32 cellular contexts compared by ENCODE assay signal in the genomic region with DNA sequence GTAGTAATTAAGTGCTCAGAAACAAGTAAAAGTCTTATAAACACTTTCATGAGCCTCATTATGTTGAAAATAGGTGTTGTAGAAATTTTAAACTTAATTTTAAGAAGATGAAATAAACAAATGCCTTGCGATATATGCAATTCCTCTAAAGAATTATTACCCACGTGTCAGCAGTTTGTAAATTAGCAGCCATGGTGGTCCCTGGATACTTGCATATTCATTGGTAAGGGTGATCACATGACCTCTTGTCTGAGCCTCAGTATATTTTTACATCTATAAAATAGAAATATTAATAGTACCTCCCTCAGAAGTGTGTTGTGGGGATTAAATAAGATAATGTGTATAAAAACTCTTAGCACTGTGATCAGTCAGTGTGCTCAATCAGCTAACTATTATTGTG.
"Had no signal": no experiment of that assay in that cellular context is flagged by ENCODE, and none has a peak within 500 bp of the region (broad histone marks: within the 10 kb centered on the region; RNA-seq: fewer than 3 reads in every experiment).

No MANE protein-coding gene starts in this region.

- FAIRE-seq: bronchial epithelial cell, TTC549 had no signal

- H3K36me3 ChIP-seq: ascending aorta, cardiac muscle cell had no signal

- H3K9me3 ChIP-seq: ascending aorta had no signal

- ATAC-seq: activated CD8-positive, alpha-beta T cell treated with anti-CD3 and anti-CD28 coated beads for 36 hours; activated naive CD8-positive, alpha-beta T cell treated with anti-CD3 and anti-CD28 coated beads, Interleukin-2, amount 50 U/mL, for 24 hours; activated T-cell treated with anti-CD3 and anti-CD28 coated beads, Interleukin-2, amount 50 U/mL, for 4 hours; activated T-cell treated with anti-CD3 and anti-CD28 coated beads, Interleukin-2, amount 50 U/mL, for 72 hours; activated T-helper 17 cell treated with anti-CD3 and anti-CD28 coated beads, Interleukin-2, amount 50 U/mL, for 72 hours had no signal

- DNase-seq: activated B cell treated with CpG ODN at 0.5 μM for 24 hours; activated CD4-positive, alpha-beta memory T cell treated with anti-CD3 and anti-CD28 coated beads for 36 hours; activated CD4-positive, alpha-beta T cell treated with anti-CD3 and anti-CD28 coated beads for 4 hours; activated CD4-positive, alpha-beta T cell treated with anti-CD3 and anti-CD28 coated beads, Interleukin-2, amount 10 ng/mL, durations not matched to agents 24 days and 14 days; activated CD4-positive, alpha-beta T cell treated with anti-CD3 and anti-CD28 coated beads, Interleukin-2, amount 50 U/mL, for 1 hour; activated CD4-positive, alpha-beta T cell treated with anti-CD3 and anti-CD28 coated beads, Interleukin-2, amount 50 U/mL, for 4 hours; activated CD4-positive, CD25-positive, alpha-beta regulatory T cell treated with anti-CD3 and anti-CD28 coated beads, Interleukin-2, amount 50 U/mL, for 72 hours; activated CD8-positive, alpha-beta memory T cell treated with anti-CD3 and anti-CD28 coated beads, Interleukin-2, amount 50 U/mL, for 4 hours; activated CD8-positive, alpha-beta T cell treated with anti-CD3 and anti-CD28 coated beads for 36 hours; activated effector memory CD4-positive, alpha-beta T cell treated with Interleukin-2 at 50 U/mL for 16 hours; activated gamma-delta T cell; activated naive CD4-positive, alpha-beta T cell treated with anti-CD3 and anti-CD28 coated beads, Interleukin-2, amount 10 ng/mL, durations not matched to agents 7 days and 5 days; activated naive CD4-positive, alpha-beta T cell treated with Interleukin-2 at 50 U/mL for 16 hours; activated naive CD8-positive, alpha-beta T cell treated with anti-CD3 and anti-CD28 coated beads, Interleukin-2, amount 10 ng/mL, durations not matched to agents 7 days and 5 days; activated naive CD8-positive, alpha-beta T cell treated with anti-CD3 and anti-CD28 coated beads, Interleukin-2, amount 50 U/mL, for 24 hours; activated T-cell treated with anti-CD3 and anti-CD28 coated beads for 4 hours; activated T-cell treated with anti-CD3 and anti-CD28 coated beads, Interleukin-2, amount 50 U/mL, for 1 hour; activated T-cell treated with anti-CD3 and anti-CD28 coated beads, Interleukin-2, amount 50 U/mL, for 4 hours; activated T-cell treated with anti-CD3 and anti-CD28 coated beads, Interleukin-2, amount 50 U/mL, for 72 hours; amygdala; anterior cingulate cortex; caudate nucleus; cerebellar nuclear complex; T-helper 1 cell; T-helper 2 cell; T-helper 9 cell had no signal

- H3K4me3 ChIP-seq: ascending aorta, cardiac muscle cell had no signal

- H3K27me3 ChIP-seq: ascending aorta, cardiac muscle cell had no signal

- H3K27ac ChIP-seq: ascending aorta, cardiac muscle cell, VCaP had no signal
